Comparison of ENCODE assay signal across 8 cellular contexts in the genomic region with DNA sequence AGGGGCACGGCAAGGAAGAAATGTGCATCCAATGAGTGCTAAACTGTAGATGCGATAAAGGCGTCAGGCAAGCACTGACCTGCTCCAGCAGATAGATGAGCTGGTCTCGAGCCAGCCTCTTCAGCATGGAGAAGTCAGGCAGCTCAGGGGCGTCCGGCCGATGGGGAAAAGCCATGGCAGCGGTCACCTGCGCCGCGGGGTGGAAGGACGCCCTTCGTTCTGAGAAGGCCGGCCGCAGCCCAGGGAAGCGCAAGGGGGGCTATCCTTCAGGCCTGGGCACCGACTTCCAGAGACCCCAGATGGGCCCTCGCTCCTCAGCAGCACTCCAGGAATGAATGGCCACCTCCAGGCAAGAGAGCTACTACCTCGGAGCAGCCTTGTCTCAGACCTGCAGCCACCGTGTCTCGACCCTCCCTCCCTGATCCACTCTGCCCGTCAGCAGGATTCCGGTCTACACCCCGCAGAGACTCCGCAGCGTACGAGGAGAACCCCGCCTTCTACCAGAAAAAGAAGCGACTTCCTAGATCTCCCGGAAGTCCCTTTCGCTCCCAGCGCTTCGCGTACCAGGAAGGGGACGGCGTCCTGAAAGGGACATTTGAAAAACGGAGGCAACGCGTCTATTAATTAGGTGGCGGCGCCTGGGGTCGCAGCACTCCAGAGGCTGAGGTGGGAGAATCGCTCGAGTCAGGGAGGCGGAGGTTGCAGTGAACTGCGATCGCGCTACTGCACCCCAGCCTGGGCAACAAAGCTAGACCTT. TPM values are rescaled to one million over a fixed set of nuclear protein-coding genes. Genes with fewer than 3 reads are reported as not detected.
A peak's percentile ranks its signal among the peaks of the same experiment; 100 is the strongest.
DNase-seq lines count a peak whose midpoint lies in the region; ATAC-seq and TF ChIP-seq lines count a peak whose summit lies in the region.

Gene VPS33B (minus strand): TSS at position 520 of the 757 bp plus-strand sequence. CDS start 345 bp downstream, at position 175.

- peak in 1 of 4 donors; percentile 45 for TF ChIP-seq POLR2A in upper lobe of left lung (IDR thresholded peaks at IDR 0.05)

- peak within 1 kb of the TSS; percentile 95 for H3K9ac ChIP-seq in adipocyte (ENCODE audit: low read length)

- H3K27ac ChIP-seq in heart right ventricle (peak within 1 kb of the TSS in 9 of 10 donors; percentile 46 to 90 (median 78)), upper lobe of left lung (peak within 1 kb of the TSS; percentile 51 to 87 (median 77))

- H3K36me3 ChIP-seq in GM06990 (ENCODE audit: control insufficient read depth, insufficient read depth, low read length) (peaks cover 3% of the 10 kb centered on the region; the same call in 1 of the 2 replicates), adipocyte (ENCODE audit: control insufficient read depth, insufficient read depth, low read length, severe bottlenecking) (no peaks in the 10 kb centered on the region), heart right ventricle (peaks cover 0 to 9% (median 0%) of the 10 kb centered on the region in 9 donors), upper lobe of left lung (peaks cover 0 to 6% (median 0%) of the 10 kb centered on the region in 4 donors)

- TF ChIP-seq EP300 in upper lobe of left lung (IDR thresholded peaks at IDR 0.05), result peak in 1 of 4 donors; percentile 54

- ATAC-seq in HG02678 (IDR thresholded peaks at IDR 0.05; ENCODE audit: unreplicated experiment) (peak; percentile 87), heart right ventricle (peak; percentile 90 to 97 (median 94)), upper lobe of left lung (ENCODE audit: low FRiP score in 2 of 2) (peak; percentile 88 to 97)

- peak within 1 kb of the TSS; percentile 97 for H3K4me3 ChIP-seq in GM06990 (replicated peaks; ENCODE audit: low read depth, low read length)
- H3K4me3 ChIP-seq in adipocyte (ENCODE audit: low read length), result peak within 1 kb of the TSS; percentile 97
- peak within 1 kb of the TSS; percentile 53 to 96 (median 90) for H3K4me3 ChIP-seq in heart right ventricle
- H3K4me3 ChIP-seq in upper lobe of left lung, result peak within 1 kb of the TSS; percentile 63 to 99 (median 97)

- TF ChIP-seq CTCF in GM06990 (IDR thresholded peaks at IDR 0.05; ENCODE audit: insufficient read depth, low read length, poor library complexity, severe bottlenecking), result no peak
- TF ChIP-seq CTCF in heart right ventricle (IDR thresholded peaks at IDR 0.05), result peak in 2 of 9 donors; percentile 2 to 15
- peak in 1 of 6 experiments; percentile 12 for TF ChIP-seq CTCF in upper lobe of left lung (IDR thresholded peaks at IDR 0.05)

- H3K27me3 ChIP-seq in GM06990 (replicated peaks; ENCODE audit: control insufficient read depth, insufficient read depth, low read length) (no peaks in the 10 kb centered on the region), adipocyte (replicated peaks; ENCODE audit: control insufficient read depth, insufficient read depth, low read length) (no peaks in the 10 kb centered on the region), heart right ventricle (no peaks in the 10 kb centered on the region), upper lobe of left lung (no peaks in the 10 kb centered on the region)

- H3K9me3 ChIP-seq in adipocyte (ENCODE audit: control insufficient read depth, low read length) (no peaks in the 10 kb centered on the region), heart right ventricle (no peaks in the 10 kb centered on the region), upper lobe of left lung (no peaks in the 10 kb centered on the region)

- peak; percentile 83 for DNase-seq in GM06990 (ENCODE audit: extremely low read depth, insufficient read length)
- DNase-seq in NCI-H1417 treated with DMSO at 0.1 percent for 48 hours (lab: John Stamatoyannopoulos, UW), result peak; percentile 66
- peak; percentile 74 for DNase-seq in T follicular helper cell (ENCODE audit: low read depth)
- peak; percentile 88 for DNase-seq in adipocyte (ENCODE audit: low read depth)
- DNase-seq in heart right ventricle, result peak; percentile 76 to 90
- DNase-seq in posterior cingulate gyrus, result peak; percentile 76 to 98 (median 87)
- DNase-seq in upper lobe of left lung, result peak; percentile 82 to 83

- H3K4me1 ChIP-seq in adipocyte (ENCODE audit: control insufficient read depth, insufficient read depth, low read length) (peaks cover 16% of the 10 kb centered on the region), heart right ventricle (peaks cover 0 to 30% (median 23%) of the 10 kb centered on the region in 9 donors), upper lobe of left lung (peaks cover 19 to 31% (median 22%) of the 10 kb centered on the region in 4 donors)

- 0 to 1% methylated on average over 48 of the region's 48 CpGs for WGBS in heart right ventricle, 2 donors
- WGBS in upper lobe of left lung, 2 donors, result 0% methylated on average over 34 to 37 of the region's 48 CpGs

- intact Hi-C loops in heart right ventricle (cut with DNase I), result loop anchor here in 3 of 10 donors (2.0 to 10.0 kb wide), 3 partner anchors 27 to 67 kb away; partner anchors contain the start of genes PRC1 (in 2 of the 3) and RCCD1 (in 1 of the 3)
- intact Hi-C loops in posterior cingulate gyrus (cut with DNase I), result no loop called here

RNA-seq across cellular contexts. Expression of gene VPS33B, which starts in this region (rescaled TPM):
- total RNA-seq in heart right ventricle (10 to 100 TPM in 1 of 10 donors, 1 to 10 TPM in 9; 3.7 to 10.4 (median 5.5) TPM), upper lobe of left lung (10 to 100 TPM in 4 of 6 donors, 1 to 10 TPM in 2; 9.2 to 20.2 (median 14.8) TPM)
- polyA plus RNA-seq in heart right ventricle, result 1 to 10 TPM; 7.2 to 8.8 TPM

Comparison
In these comparisons a context has a peak if more than half of its experiments do, and no peak if none do; other contexts are left out.
1. Peak in every context shown above with its lines: DNase-seq, ATAC-seq, H3K4me3 ChIP-seq and H3K27ac ChIP-seq.